In genomic region chr10:73086816-73087215, GRCh38 we compare ENCODE assay signal across 26 cellular contexts.
"Had no signal": no experiment of that assay in that cellular context is flagged by ENCODE, and none has a peak within 500 bp of the region (broad histone marks: within the 10 kb centered on the region; RNA-seq: fewer than 3 reads in every experiment).

No MANE protein-coding gene starts in this region.

- H3K4me3 ChIP-seq: esophagus squamous epithelium, spleen, testis, uterus had no signal

- H3K27ac ChIP-seq: esophagus squamous epithelium, spleen, testis, uterus had no signal

- H3K36me3 ChIP-seq: esophagus squamous epithelium, uterus had no signal

- H3K4me3 Mint-ChIP-seq: activated CD4-positive, alpha-beta T cell treated with anti-CD3 and anti-CD28 coated beads for 36 hours; activated CD8-positive, alpha-beta memory T cell treated with anti-CD3 and anti-CD28 coated beads, Interleukin-2, amount 10 ng/mL, durations not matched to agents 7 days and 5 days; activated CD8-positive, alpha-beta T cell treated with anti-CD3 and anti-CD28 coated beads, Interleukin-2, amount 10 ng/mL, durations not matched to agents 7 days and 5 days; activated naive CD4-positive, alpha-beta T cell treated with anti-CD3 and anti-CD28 coated beads, Interleukin-2, amount 50 U/mL, for 24 hours; activated naive CD8-positive, alpha-beta T cell treated with anti-CD3 and anti-CD28 coated beads, Interleukin-2, amount 50 U/mL, for 24 hours; central memory CD8-positive, alpha-beta T cell; memory B cell; naive thymus-derived CD8-positive, alpha-beta T cell; neural crest cell; T-helper 17 cell had no signal

- H3K27ac Mint-ChIP-seq: activated CD4-positive, alpha-beta T cell treated with anti-CD3 and anti-CD28 coated beads for 36 hours; activated CD8-positive, alpha-beta memory T cell treated with anti-CD3 and anti-CD28 coated beads, Interleukin-2, amount 10 ng/mL, durations not matched to agents 7 days and 5 days; activated CD8-positive, alpha-beta T cell treated with anti-CD3 and anti-CD28 coated beads, Interleukin-2, amount 10 ng/mL, durations not matched to agents 7 days and 5 days; activated naive CD4-positive, alpha-beta T cell treated with anti-CD3 and anti-CD28 coated beads, Interleukin-2, amount 50 U/mL, for 24 hours; activated naive CD8-positive, alpha-beta T cell treated with anti-CD3 and anti-CD28 coated beads, Interleukin-2, amount 50 U/mL, for 24 hours; activated T-helper 2 cell treated with anti-CD3 and anti-CD28 coated beads, Interferon-gamma antibody, Interleukin-2, Interleukin-4, amounts not matched to agents 10 μg/mL and 5 μg/mL and 100 μg/mL, durations not matched to agents 14 hours and 24 hours and 36 hours; memory B cell; naive thymus-derived CD8-positive, alpha-beta T cell; T-helper 17 cell had no signal

- H3K9me3 Mint-ChIP-seq: activated naive CD4-positive, alpha-beta T cell treated with anti-CD3 and anti-CD28 coated beads, Interleukin-2, amount 50 U/mL, for 24 hours; activated naive CD8-positive, alpha-beta T cell treated with anti-CD3 and anti-CD28 coated beads, Interleukin-2, amount 50 U/mL, for 24 hours; activated T-helper 2 cell treated with anti-CD3 and anti-CD28 coated beads, Interferon-gamma antibody, Interleukin-2, Interleukin-4, amounts not matched to agents 10 μg/mL and 5 μg/mL and 100 μg/mL, durations not matched to agents 14 hours and 24 hours and 36 hours; central memory CD8-positive, alpha-beta T cell; memory B cell; naive thymus-derived CD8-positive, alpha-beta T cell; neural crest cell had no signal

- H3K4me1 ChIP-seq: uterus had no signal

- DNase-seq: activated CD4-positive, alpha-beta T cell treated with anti-CD3 and anti-CD28 coated beads for 36 hours; activated CD4-positive, CD25-positive, alpha-beta regulatory T cell; activated CD8-positive, alpha-beta memory T cell treated with anti-CD3 and anti-CD28 coated beads, Interleukin-2, amount 10 ng/mL, durations not matched to agents 7 days and 5 days; activated CD8-positive, alpha-beta T cell treated with anti-CD3 and anti-CD28 coated beads, Interleukin-2, amount 10 ng/mL, durations not matched to agents 7 days and 5 days; activated naive CD8-positive, alpha-beta T cell treated with anti-CD3 and anti-CD28 coated beads, Interleukin-2, amount 50 U/mL, for 24 hours; activated T-cell treated with anti-CD3 and anti-CD28 coated beads, Interleukin-2, amount 50 U/mL, for 48 hours; dermis blood vessel endothelial cell; effector CD4-positive, alpha-beta T cell; esophagus squamous epithelium; foreskin melanocyte; midbrain; naive thymus-derived CD8-positive, alpha-beta T cell; nucleus accumbens; right cardiac atrium; spleen; stimulated activated naive CD4-positive, alpha-beta T cell treated with Interleukin-2 at 50 U/mL for 16 hours; T-helper 17 cell; T1000; testis; trophoblast cell; uterus had no signal

- H3K9me3 ChIP-seq: esophagus squamous epithelium, spleen, testis, uterus had no signal

- ATAC-seq: activated CD4-positive, alpha-beta T cell treated with anti-CD3 and anti-CD28 coated beads for 36 hours; activated CD8-positive, alpha-beta memory T cell treated with anti-CD3 and anti-CD28 coated beads, Interleukin-2, amount 10 ng/mL, durations not matched to agents 7 days and 5 days; activated CD8-positive, alpha-beta T cell treated with anti-CD3 and anti-CD28 coated beads, Interleukin-2, amount 10 ng/mL, durations not matched to agents 7 days and 5 days; activated naive CD8-positive, alpha-beta T cell treated with anti-CD3 and anti-CD28 coated beads, Interleukin-2, amount 50 U/mL, for 24 hours; naive thymus-derived CD8-positive, alpha-beta T cell; right cardiac atrium; T-helper 17 cell had no signal

- H3K27me3 ChIP-seq: esophagus squamous epithelium, spleen, testis, uterus had no signal

- H3K27me3 Mint-ChIP-seq: activated CD4-positive, alpha-beta T cell treated with anti-CD3 and anti-CD28 coated beads for 36 hours; activated CD8-positive, alpha-beta memory T cell treated with anti-CD3 and anti-CD28 coated beads, Interleukin-2, amount 10 ng/mL, durations not matched to agents 7 days and 5 days; activated naive CD4-positive, alpha-beta T cell treated with anti-CD3 and anti-CD28 coated beads, Interleukin-2, amount 50 U/mL, for 24 hours; activated naive CD8-positive, alpha-beta T cell treated with anti-CD3 and anti-CD28 coated beads, Interleukin-2, amount 50 U/mL, for 24 hours; central memory CD8-positive, alpha-beta T cell; memory B cell; naive thymus-derived CD8-positive, alpha-beta T cell; T-helper 17 cell had no signal
